Comparison of ENCODE assay signal across 8 cellular contexts in genomic region chr9:95317119-95317892, GRCh38. TPM values are rescaled to one million over a fixed set of nuclear protein-coding genes. Genes with fewer than 3 reads are reported as not detected.
DNase-seq lines count a peak whose midpoint lies in the region; FAIRE-seq and TF ChIP-seq lines count a peak whose summit lies in the region.

TSS of gene FANCC (minus strand) at chr9:95317709. CDS start at chr9:95249291, 68,418 bp downstream.

- H3K9me3 ChIP-seq in ES-I3 (ENCODE audit: control insufficient read depth, insufficient read depth, low read length), result no peaks in the 10 kb centered on the region
- H3K9me3 ChIP-seq in stomach, result no peaks in the 10 kb centered on the region

- H3K4me1 ChIP-seq in ES-I3 (ENCODE audit: insufficient read depth, low read length) (peaks cover 9% of the 10 kb centered on the region; the same call in 1 of the 2 replicates), stomach (peaks cover 0 to 33% (median 13%) of the 10 kb centered on the region in 4 donors)

- TF ChIP-seq CTCF in foreskin fibroblast (IDR thresholded peaks at IDR 0.05; ENCODE audit: low read depth, low read length) (no peak), neural crest cell (conservative IDR thresholded peaks at IDR 0.05) (no peak), stomach (IDR thresholded peaks at IDR 0.05) (no peak)

- H3K36me3 ChIP-seq in ES-I3 (ENCODE audit: insufficient read depth, low read length) (no peaks in the 10 kb centered on the region), stomach (no peaks in the 10 kb centered on the region)

- peaks cover 56% of the 10 kb centered on the region for H3K4me1 Mint-ChIP-seq in neural crest cell

- TF ChIP-seq POLR2A in H54 (IDR thresholded peaks at IDR 0.05; ENCODE audit: low read depth, low read length) (peak; percentile 80), stomach (IDR thresholded peaks at IDR 0.05) (no peak)

- WGBS in stomach, 5 donors, result 0 to 1% (median 0%) methylated on average over 33 to 89 of the region's 89 CpGs

- peak within 1 kb of the TSS; percentile 87 for H3K9ac ChIP-seq in ES-I3 (ENCODE audit: low read depth, low read length)

- H3K27me3 ChIP-seq in stomach, result no peaks in the 10 kb centered on the region

- H3K9me3 Mint-ChIP-seq in neural crest cell, result no peaks in the 10 kb centered on the region

- H3K36me3 Mint-ChIP-seq in neural crest cell (ENCODE audit: low read depth), result peaks cover 3% of the 10 kb centered on the region

- TF ChIP-seq EP300 in stomach (IDR thresholded peaks at IDR 0.05), result no peak

- intact Hi-C loops in stomach (cut with DNase I; ENCODE audit: low total_unique reads), result no loop called here

- FAIRE-seq in H54 (lab: Jason Lieb, UNC), result no peak

- H3K27ac Mint-ChIP-seq in neural crest cell (ENCODE audit: unreplicated experiment), result peak within 1 kb of the TSS; percentile 99

- peak within 1 kb of the TSS; percentile 93 for H3K4me3 Mint-ChIP-seq in neural crest cell

- peak; percentile 99 for DNase-seq in H54 (ENCODE audit: insufficient read length, low spot score)
- peak; percentile 89 for DNase-seq in M059J (ENCODE audit: low read depth)
- peak; percentile 67 for DNase-seq in SIG-M5 treated with dmso at 0.1 percent for 504 hours (lab: John Stamatoyannopoulos, UW; ENCODE audit: unreplicated experiment)
- DNase-seq in activated gamma-delta T cell (lab: John Stamatoyannopoulos, UW), result peak; percentile 76
- peak; percentile 86 to 96 for DNase-seq in foreskin fibroblast
- DNase-seq in neural crest cell (ENCODE audit: low read depth, low spot score), result peak; percentile 93
- DNase-seq in stomach, result peak; percentile 93

- H3K4me3 ChIP-seq in foreskin fibroblast (ENCODE audit: low read depth in 1 of 2, low read length in 2 of 2), result peak within 1 kb of the TSS; percentile 86 to 97
- peak within 1 kb of the TSS; percentile 95 to 97 (median 95) for H3K4me3 ChIP-seq in stomach

- H3K27me3 Mint-ChIP-seq in neural crest cell (ENCODE audit: low read depth), result no peaks in the 10 kb centered on the region

- peak within 1 kb of the TSS; percentile 95 to 99 (median 98) for H3K27ac ChIP-seq in stomach

RNA-seq across cellular contexts. Expression of gene FANCC, which starts in this region (rescaled TPM):
- 16.5 and 20.5 TPM in 2 replicates for total RNA-seq in M059J (2014; rRNA removed; shearing (Covaris generic))
- total RNA-seq in neural crest cell (24.5 and 24.6 TPM in 2 replicates), stomach (10 to 100 TPM in 3 of 5 donors, 1 to 10 TPM in 2; 6.2 to 24.5 (median 17.4) TPM)
- 1 to 10 TPM; 3.1 to 6.0 (median 4.0) TPM for polyA plus RNA-seq in stomach

Comparison
In these comparisons a context has a peak if more than half of its experiments do, and no peak if none do; other contexts are left out.
1. Peak in every context shown above with its lines: DNase-seq, H3K4me3 ChIP-seq and H3K27ac ChIP-seq.